ENCODE assay signal across 22 cellular contexts in the genomic region with DNA sequence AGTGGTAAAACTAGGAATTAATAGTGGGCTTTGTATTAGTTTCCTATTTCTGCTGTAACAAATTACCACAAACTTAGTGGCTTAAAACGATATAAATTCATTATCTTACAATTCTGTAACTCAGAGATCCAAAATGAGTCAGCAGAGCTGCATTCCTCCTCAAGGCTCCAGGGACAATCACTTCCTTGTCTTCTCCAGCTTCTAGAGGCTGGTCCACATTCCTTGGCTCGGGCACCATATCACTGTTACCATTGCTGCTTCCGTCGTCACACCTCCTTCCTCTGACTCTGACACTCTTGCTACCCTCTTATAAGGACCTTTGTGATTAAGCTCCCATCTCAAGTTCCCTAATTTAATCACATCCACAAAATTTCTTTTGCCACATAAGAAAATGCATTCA.
DNase-seq lines count a peak whose midpoint lies in the region; ATAC-seq and TF ChIP-seq lines count a peak whose summit lies in the region.
"Had no signal": no experiment of that assay in that cellular context is flagged by ENCODE, and none has a peak within 500 bp of the region (broad histone marks: within the 10 kb centered on the region; RNA-seq: fewer than 3 reads in every experiment).

No MANE protein-coding gene starts in this region.

- H3K27ac ChIP-seq in foreskin keratinocyte = no peak overlapping the region
- H3K27ac ChIP-seq: neutrophil, upper lobe of right lung had no signal

- H3K4me1 ChIP-seq in adipocyte (ENCODE audit: control insufficient read depth, insufficient read depth, low read length) (peaks cover 19% of the 10 kb centered on the region), foreskin keratinocyte (no peaks in the 10 kb centered on the region)
- H3K4me1 ChIP-seq: upper lobe of right lung had no signal

- H3K27me3 ChIP-seq in adipocyte (replicated peaks; ENCODE audit: control insufficient read depth, insufficient read depth, low read length) (no peaks in the 10 kb centered on the region), foreskin keratinocyte (no peaks in the 10 kb centered on the region)
- H3K27me3 ChIP-seq: neutrophil, upper lobe of right lung had no signal

- H3K9ac ChIP-seq in adipocyte (ENCODE audit: low read length) = peak overlapping the region; percentile 28

- no peaks in the 10 kb centered on the region for H3K36me3 ChIP-seq in adipocyte (ENCODE audit: control insufficient read depth, insufficient read depth, low read length, severe bottlenecking)
- H3K36me3 ChIP-seq: neutrophil, upper lobe of right lung had no signal

- no peak for TF ChIP-seq CTCF in foreskin keratinocyte (conservative IDR thresholded peaks at IDR 0.05)

- ATAC-seq in foreskin keratinocyte (peak; percentile 84), HG03175 (IDR thresholded peaks at IDR 0.05; ENCODE audit: unreplicated experiment) (no peak)
- ATAC-seq: activated naive CD8-positive, alpha-beta T cell treated with anti-CD3 and anti-CD28 coated beads, Interleukin-2, amount 50 U/mL, for 24 hours; activated T-helper 17 cell treated with anti-CD3 and anti-CD28 coated beads, Interleukin-2, amount 50 U/mL, for 72 hours; left colon; stimulated activated naive CD8-positive, alpha-beta T cell treated with anti-CD3 and anti-CD28 coated beads, Interleukin-15, amount 100 ng/mL, for 72 hours; upper lobe of right lung had no signal

- peak overlapping the region; percentile 51 for H3K4me3 ChIP-seq in adipocyte (ENCODE audit: low read length)
- H3K4me3 ChIP-seq in skeletal muscle cell (ENCODE audit: low read depth, low read length) = no peak overlapping the region
- H3K4me3 ChIP-seq: upper lobe of right lung had no signal

- H3K9me3 ChIP-seq in adipocyte (ENCODE audit: control insufficient read depth, low read length) = no peaks in the 10 kb centered on the region
- H3K9me3 ChIP-seq: neutrophil, upper lobe of right lung had no signal

- DNase-seq in HT-29 (ENCODE audit: low spot score) (peak; percentile 26), adipocyte (ENCODE audit: low read depth) (no peak), foreskin keratinocyte (peak in 1 of 2 donors; percentile 5), skeletal muscle cell (ENCODE audit: low read depth) (peak; percentile 2), GM03348 (ENCODE audit: low spot score) (no peak)
- no peak for DNase-seq in stimulated activated CD8-positive, alpha-beta memory T cell treated with anti-CD3 and anti-CD28 coated beads, Interleukin-4, amount 100 ng/mL, for 48 hours
- DNase-seq: activated B cell treated with CpG ODN at 0.5 μM for 24 hours; activated CD8-positive, alpha-beta memory T cell treated with anti-CD3 and anti-CD28 coated beads for 24 hours; activated naive CD8-positive, alpha-beta T cell treated with anti-CD3 and anti-CD28 coated beads, Interleukin-2, amount 50 U/mL, for 24 hours; effector memory CD4-positive, alpha-beta T cell; GOT3; hypothalamus; IMR-90; left colon; NCI-H1930; NCI-H524 treated with DMSO at 0.1 percent for 48 hours; retina; stimulated activated naive CD8-positive, alpha-beta T cell treated with anti-CD3 and anti-CD28 coated beads, Interleukin-15, amount 100 ng/mL, for 72 hours; upper lobe of right lung had no signal

Comparison
In these comparisons a context has a peak if more than half of its experiments do, and no peak if none do; other contexts are left out.
1. DNase-seq: peak in HT-29 (single experiment) and skeletal muscle cell (single experiment); none in adipocyte (single experiment), stimulated activated CD8-positive, alpha-beta memory T cell treated with anti-CD3 and anti-CD28 coated beads, Interleukin-4, amount 100 ng/mL, for 48 hours (single experiment) and GM03348 (single experiment).